Comparison of ENCODE assay signal across 23 cellular contexts in genomic region chr22:19142394-19142793, GRCh38. TPM values are rescaled to one million over a fixed set of nuclear protein-coding genes. Genes with fewer than 3 reads are reported as not detected.
DNase-seq lines count a peak whose midpoint lies in the region; ATAC-seq, FAIRE-seq and TF ChIP-seq lines count a peak whose summit lies in the region.
"Had no signal": no experiment of that assay in that cellular context is flagged by ENCODE, and none has a peak within 500 bp of the region (broad histone marks: within the 10 kb centered on the region; RNA-seq: fewer than 3 reads in every experiment).

No MANE protein-coding gene starts in this region.

- H3K36me3 Mint-ChIP-seq in activated CD8-positive, alpha-beta memory T cell treated with anti-CD3 and anti-CD28 coated beads, Interleukin-2, amount 10 ng/mL, durations not matched to agents 7 days and 5 days = peaks cover 8% of the 10 kb centered on the region
- H3K36me3 Mint-ChIP-seq in CD8-positive, alpha-beta memory T cell = peaks cover 0 to 57% (median 6%) of the 10 kb centered on the region in 3 donors
- peaks cover 21% of the 10 kb centered on the region for H3K36me3 Mint-ChIP-seq in nephron (ENCODE audit: low read depth)

- FAIRE-seq in K562 (lab: Jason Lieb, UNC) = no peak
- FAIRE-seq: A204.1, kidney had no signal

- no TSS peak for BruUV-seq in K562 (replicated peaks; lab: Mats Ljungman, UMichigan)

- H3K9me3 Mint-ChIP-seq in activated CD8-positive, alpha-beta memory T cell treated with anti-CD3 and anti-CD28 coated beads, Interleukin-2, amount 10 ng/mL, durations not matched to agents 7 days and 5 days (ENCODE audit: low read depth) = no peaks in the 10 kb centered on the region
- H3K9me3 Mint-ChIP-seq in CD8-positive, alpha-beta memory T cell = no peaks in the 10 kb centered on the region
- no peaks in the 10 kb centered on the region for H3K9me3 Mint-ChIP-seq in nephron

- in situ Hi-C loops in K562 (cut with MboI) = no loop called here

- ATAC-seq in activated CD8-positive, alpha-beta memory T cell treated with anti-CD3 and anti-CD28 coated beads, Interleukin-2, amount 10 ng/mL, durations not matched to agents 7 days and 5 days = no peak
- ATAC-seq in K562 = no peak
- ATAC-seq: lower lobe of right lung had no signal

- H3K4me2 ChIP-seq in K562 (ENCODE audit: insufficient read depth, low read length) = no peak overlapping the region

- no peaks in the 10 kb centered on the region for H3K9me3 ChIP-seq in CD8-positive, alpha-beta memory T cell (ENCODE audit: low read length)
- H3K9me3 ChIP-seq in K562 (replicated peaks; ENCODE audit: control insufficient read depth, insufficient read depth, low read depth, low read length) = no peaks in the 10 kb centered on the region
- H3K9me3 ChIP-seq: lower lobe of right lung, thoracic aorta had no signal

- 94% methylated on average over 9 of the region's 9 CpGs for WGBS in K562 (ENCODE audit: insufficient coverage, low coverage, missing lambda C conversion rate)

- TF ChIP-seq RAD21 in K562 (CRISPR knock-in tag; conservative IDR thresholded peaks at IDR 0.05 in 1 of 2, IDR thresholded peaks at IDR 0.05 in 1 of 2) = no peak

- H3K4me1 Mint-ChIP-seq in activated CD8-positive, alpha-beta memory T cell treated with anti-CD3 and anti-CD28 coated beads, Interleukin-2, amount 10 ng/mL, durations not matched to agents 7 days and 5 days = peaks cover 19% of the 10 kb centered on the region
- peaks cover 16 to 27% (median 22%) of the 10 kb centered on the region in 3 donors for H3K4me1 Mint-ChIP-seq in CD8-positive, alpha-beta memory T cell
- H3K4me1 Mint-ChIP-seq in nephron = peaks cover 12% of the 10 kb centered on the region

- H3K27me3 ChIP-seq in CD8-positive, alpha-beta memory T cell (ENCODE audit: insufficient read depth, low read length, poor library complexity, severe bottlenecking) = no peaks in the 10 kb centered on the region
- peaks cover 2 to 10% of the 10 kb centered on the region in 2 experiments; a peak in 3 of 5 replicates for H3K27me3 ChIP-seq in K562 (ENCODE audit: control insufficient read depth in 2 of 2, insufficient read depth in 2 of 2, low read length in 2 of 2)

- peaks cover 15% of the 10 kb centered on the region for H3K79me2 ChIP-seq in K562 (ENCODE audit: control insufficient read depth, insufficient read depth, low read length)

- H3K9me1 ChIP-seq in K562 (ENCODE audit: control insufficient read depth, insufficient read depth, low read length) = peaks cover 8% of the 10 kb centered on the region

- no peak overlapping the region for H3K4me3 Mint-ChIP-seq in activated CD8-positive, alpha-beta memory T cell treated with anti-CD3 and anti-CD28 coated beads, Interleukin-2, amount 10 ng/mL, durations not matched to agents 7 days and 5 days
- H3K4me3 Mint-ChIP-seq in CD8-positive, alpha-beta memory T cell = peak overlapping the region; percentile 29 to 79 (median 53)
- peak overlapping the region; percentile 72 to 79 (median 77) for H3K4me3 Mint-ChIP-seq in nephron

- H3K9ac ChIP-seq in K562 (ENCODE audit: insufficient read depth in 1 of 2, low read depth in 2 of 2, low read length in 2 of 2) = peak overlapping the region in 1 of 2 experiments; percentile 3; a peak in 2 of 4 replicates

- H3K4me1 ChIP-seq in CD8-positive, alpha-beta memory T cell (ENCODE audit: insufficient read depth, low read length) = peaks cover 17% of the 10 kb centered on the region
- H3K4me1 ChIP-seq in K562 (replicated peaks in 1 of 2; ENCODE audit: control insufficient read depth in 2 of 2, insufficient read depth in 2 of 2, low read length in 2 of 2) = peaks cover 4 to 22% of the 10 kb centered on the region in 2 experiments; a peak in 4 of 5 replicates

- 0 out of 2 replicates have a peak, but pooled peaks cover under 1% of the 10 kb centered on the region for H4K20me1 ChIP-seq in K562 (replicated peaks; ENCODE audit: control insufficient read depth, insufficient read depth, low read length)

- peaks cover 8% of the 10 kb centered on the region for H3K27me3 Mint-ChIP-seq in activated CD8-positive, alpha-beta memory T cell treated with anti-CD3 and anti-CD28 coated beads, Interleukin-2, amount 10 ng/mL, durations not matched to agents 7 days and 5 days
- H3K27me3 Mint-ChIP-seq in CD8-positive, alpha-beta memory T cell = peaks cover 0 to 4% of the 10 kb centered on the region in 2 donors
- H3K27me3 Mint-ChIP-seq in nephron (ENCODE audit: low read depth) = peaks cover 25% of the 10 kb centered on the region

- POLR2A ChIA-PET in CD8-positive, alpha-beta memory T cell (lab: Charles Lee) = no interaction called here
- POLR2A ChIA-PET in K562 (lab: Yijun Ruan, JAX) = interaction anchor here (0.6 to 6.1 kb wide), 4 partner anchors 14 to 1352 kb away, joined by 3 to 54 read pairs (median 4); no protein-coding TSS in a partner anchor

- intact Hi-C loops in K562 (cut with micrococcal nuclease) = no loop called here

- H3K4me3 ChIP-seq in CD8-positive, alpha-beta memory T cell (ENCODE audit: low read length) = no peak overlapping the region
- no peak overlapping the region for H3K4me3 ChIP-seq in K562
- H3K4me3 ChIP-seq: lower lobe of right lung, thoracic aorta had no signal

- peak overlapping the region; percentile 47 for H3K27ac Mint-ChIP-seq in activated CD8-positive, alpha-beta memory T cell treated with anti-CD3 and anti-CD28 coated beads, Interleukin-2, amount 10 ng/mL, durations not matched to agents 7 days and 5 days
- H3K27ac Mint-ChIP-seq in CD8-positive, alpha-beta memory T cell = peak overlapping the region in 2 of 8 donors; percentile 56 to 63
- H3K27ac Mint-ChIP-seq in nephron = no peak overlapping the region

- no peak for TF ChIP-seq EP300 in K562 (IDR thresholded peaks at IDR 0.05; ENCODE audit: low read length)

- CTCF ChIA-PET in activated CD8-positive, alpha-beta memory T cell treated with anti-CD3 and anti-CD28 coated beads, Interleukin-2, amount 10 ng/mL, durations not matched to agents 7 days and 5 days (lab: Charles Lee) = interaction anchor here (0.6 kb wide), 1 partner anchor 498 kb away, joined by 3 read pairs; no protein-coding TSS in a partner anchor
- CTCF ChIA-PET in CD8-positive, alpha-beta memory T cell (lab: Charles Lee) = no interaction called here
- CTCF ChIA-PET in K562 (lab: Yijun Ruan, JAX; ENCODE audit: low intra/inter-chr PET ratio) = no interaction called here

- DNase-seq in activated CD8-positive, alpha-beta memory T cell treated with anti-CD3 and anti-CD28 coated beads, Interleukin-2, amount 10 ng/mL, durations not matched to agents 7 days and 5 days = no peak
- no peak for DNase-seq in activated CD8-positive, alpha-beta memory T cell treated with anti-CD3 and anti-CD28 coated beads for 24 hours
- DNase-seq in CD8-positive, alpha-beta memory T cell = no peak
- no peak for DNase-seq in K562 (ENCODE audit: extremely low read depth in 1 of 4, low spot score in 3 of 4)
- no peak for DNase-seq in GDM1 (lab: John Stamatoyannopoulos, UW)
- DNase-seq in MV-4-11 (lab: John Stamatoyannopoulos, UW) = no peak
- DNase-seq in HUDEP-2 (lab: John Stamatoyannopoulos, UW; ENCODE audit: unreplicated experiment in 76 of 76) = no peak
- DNase-seq: amygdala, dorsolateral prefrontal cortex, foreskin fibroblast, kidney, lower lobe of right lung, NCI-H187 treated with DMSO at 0.1 percent for 48 hours, NCI-H2227 treated with DMSO at 0.1 percent for 48 hours, NCI-H82, posterior cingulate gyrus had no signal

- H2AFZ ChIP-seq in K562 (ENCODE audit: low read depth, low read length) = no peak overlapping the region

- no peak for TF ChIP-seq CTCF in K562 (IDR thresholded peaks at IDR 0.05 in 2 of 3, conservative IDR thresholded peaks at IDR 0.05 in 1 of 3; ENCODE audit: insufficient read depth in 2 of 3, low read depth in 1 of 3, low read length in 3 of 3)
- no peak for TF ChIP-seq CTCF in nephron (IDR thresholded peaks at IDR 0.05; ENCODE audit: unreplicated experiment in 3 of 3)

- H3K36me3 ChIP-seq in CD8-positive, alpha-beta memory T cell (ENCODE audit: insufficient read depth, low read length) = peaks cover 42% of the 10 kb centered on the region
- H3K36me3 ChIP-seq in K562 (ENCODE audit: control insufficient read depth, insufficient read depth, low read length) = peaks cover 55% of the 10 kb centered on the region

- no peak overlapping the region for H3K27ac ChIP-seq in CD8-positive, alpha-beta memory T cell (ENCODE audit: low read depth, low read length)
- H3K27ac ChIP-seq in K562 (ENCODE audit: extremely low read depth, low read depth, low read length) = no peak overlapping the region
- H3K27ac ChIP-seq: dorsolateral prefrontal cortex, epithelial cell of prostate, lower lobe of right lung, thoracic aorta had no signal

- TF ChIP-seq POLR2A in K562 (conservative IDR thresholded peaks at IDR 0.05) = no peak

RNA-seq across cellular contexts. Expression of gene ESS2, which starts 2.1 kb away (rescaled TPM):
- total RNA-seq in activated CD8-positive, alpha-beta memory T cell treated with anti-CD3 and anti-CD28 coated beads, Interleukin-2, amount 10 ng/mL, durations not matched to agents 7 days and 5 days = 10 to 100 TPM; 19.8 to 21.4 TPM
- 10 to 100 TPM; 18.7 to 19.6 TPM for total RNA-seq in CD8-positive, alpha-beta memory T cell
- polyA plus RNA-seq in CD8-positive, alpha-beta memory T cell = 9.3 TPM
- 22.9 and 43.9 TPM in 2 replicates for total RNA-seq in K562 (2011; cell fraction: chromatin; rRNA removed; ENCODE audit: low replicate concordance)
- total RNA-seq in K562 (2011; cell fraction: nucleolus; rRNA removed) = 30.7 and 33.7 TPM in 2 replicates
- total RNA-seq in K562 (2011; cell fraction: nucleoplasm; rRNA removed) = 20.2 and 27.2 TPM in 2 replicates
- 42.5 and 47.4 TPM in 2 replicates for total RNA-seq in K562 (2014; rRNA removed)
- total RNA-seq in K562 (2014; rRNA removed; fragmentation: Illumina TruSeq; extraction: Trizol) = 9.4 and 10.7 TPM in 2 replicates
- 28.3 and 30.9 TPM in 2 replicates for total RNA-seq in K562 (2015; rRNA removed; fragmentation: Illumina TruSeq; extraction: Trizol)
- 51.3 and 52.8 TPM in 2 replicates for total RNA-seq in K562 (2021)
- 26.8 and 44.0 TPM in 2 replicates for polyA plus RNA-seq in K562 (2011; rRNA removed)
- 44.3 and 59.3 TPM in 2 replicates for polyA plus RNA-seq in K562 (2011; cell fraction: cytosol; rRNA removed)
- 50.0 and 63.7 TPM in 2 replicates for polyA plus RNA-seq in K562 (2011; cell fraction: nucleus; rRNA removed)
- polyA plus RNA-seq in K562 (2012) = 34.4 and 35.2 TPM in 2 replicates
- 23.6 and 41.0 TPM in 2 replicates for polyA plus RNA-seq in K562 (2014; fragmentation: Illumina TruSeq; extraction: Trizol)
- polyA plus RNA-seq in K562 (2014; fragmentation: Nextera tagmentation; extraction: Ambion mirVana) = 1 to 10 TPM in 1 of 2 experiments, under 1 TPM in 1; 0.70 to 1.9 TPM
- polyA plus RNA-seq in K562 (2014; rRNA removed) = 47.1 and 58.1 TPM in 2 replicates
- polyA minus RNA-seq in K562 (2011; rRNA and poly(A)+ RNA removed) = 11.3 and 13.6 TPM in 2 replicates
- polyA minus RNA-seq in K562 (2011; cell fraction: cytosol; rRNA and poly(A)+ RNA removed) = 16.3 and 30.8 TPM in 2 replicates
- 11.7 and 24.3 TPM in 2 replicates for polyA minus RNA-seq in K562 (2011; cell fraction: nucleus; rRNA and poly(A)+ RNA removed)

RNA-seq across cellular contexts. Expression of gene GSC2, which starts 7.7 kb away (rescaled TPM):
- total RNA-seq in activated CD8-positive, alpha-beta memory T cell treated with anti-CD3 and anti-CD28 coated beads, Interleukin-2, amount 10 ng/mL, durations not matched to agents 7 days and 5 days = not detected
- not detected for total RNA-seq in CD8-positive, alpha-beta memory T cell
- not detected for polyA plus RNA-seq in CD8-positive, alpha-beta memory T cell
- total RNA-seq in K562 (2011; cell fraction: chromatin; rRNA removed; ENCODE audit: low replicate concordance) = not detected in 2 replicates
- not detected in 2 replicates for total RNA-seq in K562 (2011; cell fraction: nucleolus; rRNA removed)
- total RNA-seq in K562 (2011; cell fraction: nucleoplasm; rRNA removed) = not detected in 2 replicates
- total RNA-seq in K562 (2014; rRNA removed) (not detected in 2 replicates), K562 (2014; rRNA removed; fragmentation: Illumina TruSeq; extraction: Trizol) (not detected in 2 replicates), K562 (2015; rRNA removed; fragmentation: Illumina TruSeq; extraction: Trizol) (not detected in 2 replicates), K562 (2021) (not detected in 2 replicates)
- polyA plus RNA-seq in K562 (2011; rRNA removed) (not detected in 2 replicates), K562 (2014; fragmentation: Illumina TruSeq; extraction: Trizol) (not detected in 2 replicates), K562 (2014; fragmentation: Nextera tagmentation; extraction: Ambion mirVana) (not detected), K562 (2014; rRNA removed) (not detected in 2 replicates)
- polyA plus RNA-seq in K562 (2011; cell fraction: cytosol; rRNA removed) = not detected in 2 replicates
- not detected in 2 replicates for polyA plus RNA-seq in K562 (2011; cell fraction: nucleus; rRNA removed)
- not detected in 2 replicates for polyA plus RNA-seq in K562 (2012)
- polyA minus RNA-seq in K562 (2011; rRNA and poly(A)+ RNA removed) = not detected in 2 replicates
- polyA minus RNA-seq in K562 (2011; cell fraction: cytosol; rRNA and poly(A)+ RNA removed) = not detected in 2 replicates
- polyA minus RNA-seq in K562 (2011; cell fraction: nucleus; rRNA and poly(A)+ RNA removed) = not detected in 2 replicates
- total RNA-seq: cardiac septum, kidney, lower lobe of right lung, OCI-LY7, thoracic aorta had no signal
- polyA plus RNA-seq: BJ had no signal

RNA-seq across cellular contexts. Expression of gene TSSK2, which starts 11.3 kb away (rescaled TPM):
- total RNA-seq in activated CD8-positive, alpha-beta memory T cell treated with anti-CD3 and anti-CD28 coated beads, Interleukin-2, amount 10 ng/mL, durations not matched to agents 7 days and 5 days = not detected
- not detected for total RNA-seq in CD8-positive, alpha-beta memory T cell
- polyA plus RNA-seq in CD8-positive, alpha-beta memory T cell = not detected
- total RNA-seq in K562 (2011; cell fraction: chromatin; rRNA removed; ENCODE audit: low replicate concordance) = 0.21 TPM in 1 of 2 replicates, not detected in the other
- not detected in 2 replicates for total RNA-seq in K562 (2011; cell fraction: nucleolus; rRNA removed)
- 0.22 TPM in 1 of 2 replicates, not detected in the other for total RNA-seq in K562 (2011; cell fraction: nucleoplasm; rRNA removed)
- total RNA-seq in K562 (2014; rRNA removed) = not detected in 2 replicates
- not detected in 2 replicates for total RNA-seq in K562 (2014; rRNA removed; fragmentation: Illumina TruSeq; extraction: Trizol)
- not detected in 2 replicates for total RNA-seq in K562 (2015; rRNA removed; fragmentation: Illumina TruSeq; extraction: Trizol)
- not detected in 2 replicates for total RNA-seq in K562 (2021)
- not detected in 2 replicates for polyA plus RNA-seq in K562 (2011; rRNA removed)
- 0.04 TPM in 1 of 2 replicates, not detected in the other for polyA plus RNA-seq in K562 (2011; cell fraction: cytosol; rRNA removed)
- polyA plus RNA-seq in K562 (2011; cell fraction: nucleus; rRNA removed) = 0.10 TPM in 1 of 2 replicates, not detected in the other
- not detected in 2 replicates for polyA plus RNA-seq in K562 (2012)
- not detected in 2 replicates for polyA plus RNA-seq in K562 (2014; fragmentation: Illumina TruSeq; extraction: Trizol)
- polyA plus RNA-seq in K562 (2014; fragmentation: Nextera tagmentation; extraction: Ambion mirVana) = not detected
- polyA plus RNA-seq in K562 (2014; rRNA removed) = 0.04 TPM in 1 of 2 replicates, not detected in the other
- polyA minus RNA-seq in K562 (2011; rRNA and poly(A)+ RNA removed) = not detected in 2 replicates
- polyA minus RNA-seq in K562 (2011; cell fraction: cytosol; rRNA and poly(A)+ RNA removed) = not detected in 2 replicates
- polyA minus RNA-seq in K562 (2011; cell fraction: nucleus; rRNA and poly(A)+ RNA removed) = not detected in 2 replicates
- total RNA-seq: cardiac septum, kidney, lower lobe of right lung, OCI-LY7, thoracic aorta had no signal
- polyA plus RNA-seq: BJ had no signal

RNA-seq across cellular contexts. Expression of gene DGCR2, which starts 20.2 kb away (rescaled TPM):
- 10 to 100 TPM; 27.8 TPM for total RNA-seq in activated CD8-positive, alpha-beta memory T cell treated with anti-CD3 and anti-CD28 coated beads, Interleukin-2, amount 10 ng/mL, durations not matched to agents 7 days and 5 days
- total RNA-seq in CD8-positive, alpha-beta memory T cell = 10 to 100 TPM; 26.9 to 28.4 TPM
- 51.7 TPM for polyA plus RNA-seq in CD8-positive, alpha-beta memory T cell
- 104 and 237 TPM in 2 replicates for total RNA-seq in K562 (2011; cell fraction: chromatin; rRNA removed; ENCODE audit: low replicate concordance)
- total RNA-seq in K562 (2011; cell fraction: nucleolus; rRNA removed) = 233 and 250 TPM in 2 replicates
- 163 and 192 TPM in 2 replicates for total RNA-seq in K562 (2011; cell fraction: nucleoplasm; rRNA removed)
- 62.9 and 79.7 TPM in 2 replicates for total RNA-seq in K562 (2014; rRNA removed)
- 25.0 and 31.7 TPM in 2 replicates for total RNA-seq in K562 (2014; rRNA removed; fragmentation: Illumina TruSeq; extraction: Trizol)
- 52.2 and 56.7 TPM in 2 replicates for total RNA-seq in K562 (2015; rRNA removed; fragmentation: Illumina TruSeq; extraction: Trizol)
- 101 and 103 TPM in 2 replicates for total RNA-seq in K562 (2021)
- 45.6 and 65.3 TPM in 2 replicates for polyA plus RNA-seq in K562 (2011; rRNA removed)
- polyA plus RNA-seq in K562 (2011; cell fraction: cytosol; rRNA removed) = 87.9 and 92.8 TPM in 2 replicates
- polyA plus RNA-seq in K562 (2011; cell fraction: nucleus; rRNA removed) = 96.5 and 99.6 TPM in 2 replicates
- 68.2 and 87.4 TPM in 2 replicates for polyA plus RNA-seq in K562 (2012)
- polyA plus RNA-seq in K562 (2014; fragmentation: Illumina TruSeq; extraction: Trizol) = 56.7 and 59.7 TPM in 2 replicates
- under 1 TPM; 0.69 to 0.70 TPM for polyA plus RNA-seq in K562 (2014; fragmentation: Nextera tagmentation; extraction: Ambion mirVana)
- polyA plus RNA-seq in K562 (2014; rRNA removed) = 54.1 and 56.4 TPM in 2 replicates
- 59.4 and 60.5 TPM in 2 replicates for polyA minus RNA-seq in K562 (2011; rRNA and poly(A)+ RNA removed)
- 76.8 and 101 TPM in 2 replicates for polyA minus RNA-seq in K562 (2011; cell fraction: cytosol; rRNA and poly(A)+ RNA removed)
- 59.6 and 106 TPM in 2 replicates for polyA minus RNA-seq in K562 (2011; cell fraction: nucleus; rRNA and poly(A)+ RNA removed)

RNA-seq across cellular contexts. Expression of gene SLC25A1, which starts 36.1 kb away (rescaled TPM):
- 10 to 100 TPM; 60.6 to 68.1 TPM for total RNA-seq in activated CD8-positive, alpha-beta memory T cell treated with anti-CD3 and anti-CD28 coated beads, Interleukin-2, amount 10 ng/mL, durations not matched to agents 7 days and 5 days
- 10 to 100 TPM; 42.4 to 44.7 TPM for total RNA-seq in CD8-positive, alpha-beta memory T cell
- polyA plus RNA-seq in CD8-positive, alpha-beta memory T cell = 69.9 TPM
- 34.4 and 107 TPM in 2 replicates for total RNA-seq in K562 (2011; cell fraction: chromatin; rRNA removed; ENCODE audit: low replicate concordance)
- 114 and 122 TPM in 2 replicates for total RNA-seq in K562 (2011; cell fraction: nucleolus; rRNA removed)
- 76.8 and 81.5 TPM in 2 replicates for total RNA-seq in K562 (2011; cell fraction: nucleoplasm; rRNA removed)
- 329 and 469 TPM in 2 replicates for total RNA-seq in K562 (2014; rRNA removed)
- 54.3 and 89.6 TPM in 2 replicates for total RNA-seq in K562 (2014; rRNA removed; fragmentation: Illumina TruSeq; extraction: Trizol)
- total RNA-seq in K562 (2015; rRNA removed; fragmentation: Illumina TruSeq; extraction: Trizol) = 109 and 119 TPM in 2 replicates
- total RNA-seq in K562 (2021) = 399 and 408 TPM in 2 replicates
- 110 and 216 TPM in 2 replicates for polyA plus RNA-seq in K562 (2011; rRNA removed)
- polyA plus RNA-seq in K562 (2011; cell fraction: cytosol; rRNA removed) = 329 and 368 TPM in 2 replicates
- polyA plus RNA-seq in K562 (2011; cell fraction: nucleus; rRNA removed) = 294 and 343 TPM in 2 replicates
- 272 and 330 TPM in 2 replicates for polyA plus RNA-seq in K562 (2012)
- 183 and 239 TPM in 2 replicates for polyA plus RNA-seq in K562 (2014; fragmentation: Illumina TruSeq; extraction: Trizol)
- polyA plus RNA-seq in K562 (2014; fragmentation: Nextera tagmentation; extraction: Ambion mirVana) = 10 to 100 TPM; 11.0 to 23.7 TPM
- polyA plus RNA-seq in K562 (2014; rRNA removed) = 248 and 262 TPM in 2 replicates
- polyA minus RNA-seq in K562 (2011; rRNA and poly(A)+ RNA removed) = 64.7 and 77.1 TPM in 2 replicates
- 103 and 287 TPM in 2 replicates for polyA minus RNA-seq in K562 (2011; cell fraction: cytosol; rRNA and poly(A)+ RNA removed)
- polyA minus RNA-seq in K562 (2011; cell fraction: nucleus; rRNA and poly(A)+ RNA removed) = 46.3 and 88.1 TPM in 2 replicates
